ENCODE assay signal across 21 cellular contexts in the genomic region with DNA sequence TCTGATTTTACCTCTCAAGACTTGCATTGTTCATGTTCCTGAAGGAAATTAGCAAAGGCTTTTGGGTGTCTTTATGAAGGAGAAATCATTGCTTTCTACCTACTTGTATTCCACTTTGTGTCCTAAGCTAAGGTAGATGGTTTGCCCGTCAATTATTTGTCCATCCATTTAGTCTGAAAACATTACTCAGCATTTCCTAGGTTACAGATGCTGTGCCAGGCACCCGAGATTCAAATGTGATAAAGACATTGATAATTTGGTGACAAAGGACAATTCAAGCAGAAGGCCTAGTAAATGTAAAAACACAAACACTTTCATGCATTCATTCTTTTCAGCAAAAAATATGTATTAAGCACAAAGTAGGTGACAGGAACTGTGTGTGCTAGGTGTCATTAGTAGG.
DNase-seq lines count a peak whose midpoint lies in the region; ATAC-seq, FAIRE-seq and TF ChIP-seq lines count a peak whose summit lies in the region.
"Had no signal": no experiment of that assay in that cellular context is flagged by ENCODE, and none has a peak within 500 bp of the region (broad histone marks: within the 10 kb centered on the region; RNA-seq: fewer than 3 reads in every experiment).

No MANE protein-coding gene starts in this region.

- no peak overlapping the region for H3K14ac ChIP-seq in H1 (ENCODE audit: insufficient read length)

- H3K23me2 ChIP-seq in H1 (ENCODE audit: low read depth, low read length) = no peaks in the 10 kb centered on the region

- intact Hi-C loops in HepG2 (cut with micrococcal nuclease; ENCODE audit: unreplicated experiment) (no loop called here), right lobe of liver (cut with DNase I) (no loop called here), PC-3 (cut with micrococcal nuclease) (no loop called here), left lung (cut with DNase I) (no loop called here)

- TF ChIP-seq CTCF in HepG2 (CRISPR knock-in tag; IDR thresholded peaks at IDR 0.05) (no peak), right lobe of liver (IDR thresholded peaks at IDR 0.05) (no peak), PC-3 (conservative IDR thresholded peaks at IDR 0.05; ENCODE audit: low read depth, low read length) (no peak), H1 (IDR thresholded peaks at IDR 0.05; ENCODE audit: control extremely low read depth in 1 of 3, insufficient read depth in 1 of 3, low read depth in 1 of 3, low read length in 3 of 3) (no peak), left lung (IDR thresholded peaks at IDR 0.05) (no peak)

- H4K20me1 ChIP-seq in HepG2 (ENCODE audit: insufficient read depth, low read length) = no peaks in the 10 kb centered on the region
- H4K20me1 ChIP-seq in PC-3 (ENCODE audit: low read length) = no peaks in the 10 kb centered on the region
- no peaks in the 10 kb centered on the region for H4K20me1 ChIP-seq in H1 (replicated peaks in 1 of 2; ENCODE audit: control insufficient read depth in 1 of 2, insufficient read depth in 2 of 2, low read length in 2 of 2)

- H3K9me2 ChIP-seq in PC-3 (replicated peaks; ENCODE audit: low read length) = no peaks in the 10 kb centered on the region

- H2AFZ ChIP-seq in HepG2 (ENCODE audit: low read length) = no peak overlapping the region
- H2AFZ ChIP-seq in PC-3 (ENCODE audit: low read length) = no peak overlapping the region
- no peak overlapping the region for H2AFZ ChIP-seq in H1 (ENCODE audit: low read length)

- no TSS peak for BruUV-seq in HepG2 (replicated peaks; lab: Mats Ljungman, UMichigan)
- BruUV-seq in PC-3 (replicated peaks; lab: Mats Ljungman, UMichigan) = no TSS peak

- H2BK12ac ChIP-seq in H1 (ENCODE audit: low read depth, low read length) = no peak overlapping the region

- TF ChIP-seq POLR2A in HepG2 (IDR thresholded peaks at IDR 0.05; ENCODE audit: insufficient read depth in 1 of 2, low read depth in 2 of 2, low read length in 2 of 2) = no peak
- no peak for TF ChIP-seq POLR2A in right lobe of liver (IDR thresholded peaks at IDR 0.05)
- TF ChIP-seq POLR2A in H1 (IDR thresholded peaks at IDR 0.05; ENCODE audit: control extremely low read depth in 1 of 2, low read depth in 2 of 2, low read length in 2 of 2) = no peak

- DNase-seq in HepG2 (ENCODE audit: low spot score) = no peak
- DNase-seq in right lobe of liver = no peak
- no peak for DNase-seq in PC-3
- DNase-seq in H1 (ENCODE audit: low read depth in 1 of 2, low spot score in 2 of 2) = no peak
- no peak for DNase-seq in left lung
- DNase-seq in KBM-7 = no peak
- DNase-seq: C1 segment of cervical spinal cord; CD4-positive, alpha-beta memory T cell; COR-L47; KG1; MM.1S; NCI-H2029 treated with DMSO at 0.1 percent for 48 hours; NCI-H2227 treated with DMSO at 0.1 percent for 48 hours; NCI-H526 treated with DMSO at 0.1 percent for 48 hours; Right ventricle myocardium superior; RPMI8226 had no signal

- no peak overlapping the region for H2BK5ac ChIP-seq in H1 (ENCODE audit: low read depth, low read length)

- H3K4me3 ChIP-seq in HepG2 (replicated peaks in 1 of 3; ENCODE audit: insufficient read depth in 1 of 3, low read depth in 2 of 3, low read length in 3 of 3) (no peak overlapping the region), right lobe of liver (no peak overlapping the region), PC-3 (ENCODE audit: low read length) (no peak overlapping the region), H1 (ENCODE audit: extremely low read depth in 1 of 4, insufficient read depth in 2 of 4, low read depth in 3 of 4, low read length in 4 of 4) (no peak overlapping the region), left lung (no peak overlapping the region)
- H3K4me3 ChIP-seq: SJSA1 had no signal

- no peak overlapping the region for H4K8ac ChIP-seq in H1 (ENCODE audit: extremely low read depth, insufficient read depth, low read length)

- in situ Hi-C loops in HepG2 (cut with HindIII; ENCODE audit: extremely low pct_ligation_motif_present, low pct_unique_long_range_greater_than_20kb) (no loop called here), KBM-7 (cut with MboI; ENCODE audit: low pct_unique_long_range_greater_than_20kb, low sequenced_read_pairs) (no loop called here)

- TF ChIP-seq EP300 in HepG2 (IDR thresholded peaks at IDR 0.05; ENCODE audit: low read depth in 2 of 2, low read length in 2 of 2) = no peak
- no peak for TF ChIP-seq EP300 in HepG2 (CRISPR knock-in tag; IDR thresholded peaks at IDR 0.05; ENCODE audit: borderline replicate concordance)
- no peak for TF ChIP-seq EP300 in H1 (IDR thresholded peaks at IDR 0.05; ENCODE audit: borderline replicate concordance in 1 of 2, low read depth in 2 of 2, low read length in 2 of 2)

- FAIRE-seq in HepG2 (lab: Jason Lieb, UNC) = no peak
- no peak for FAIRE-seq in H1 (lab: Jason Lieb, UNC)
- FAIRE-seq: A204.1, G401.6 had no signal

- H3K27ac ChIP-seq in HepG2 (ENCODE audit: extremely low read length, insufficient read depth, low read length) (no peak overlapping the region), right lobe of liver (no peak overlapping the region), PC-3 (ENCODE audit: low read length) (no peak overlapping the region), H1 (ENCODE audit: low read depth, low read length) (no peak overlapping the region), left lung (no peak overlapping the region)
- H3K27ac ChIP-seq: SJSA1 had no signal

- H3K79me1 ChIP-seq in H1 (ENCODE audit: low read depth, low read length) = no peaks in the 10 kb centered on the region

- POLR2A ChIA-PET in HepG2 (lab: Yijun Ruan, JAX) (no interaction called here), PC-3 (lab: Charles Lee; ENCODE audit: unreplicated experiment) (no interaction called here), H1 (lab: Charles Lee; ENCODE audit: partially characterized antibody) (no interaction called here)

- H2BK20ac ChIP-seq in H1 (ENCODE audit: low read length) = no peak overlapping the region

- H3K9ac ChIP-seq in HepG2 (ENCODE audit: insufficient read depth, low read depth, low read length) (no peak overlapping the region), PC-3 (ENCODE audit: low read length) (no peak overlapping the region), H1 (replicated peaks in 1 of 4; ENCODE audit: extremely low read depth in 1 of 4, low read depth in 3 of 4, low read length in 3 of 4) (no peak overlapping the region)

- CTCF ChIA-PET in HepG2 (lab: Yijun Ruan, JAX; ENCODE audit: low intra/inter-chr PET ratio, low total read pairs) (no interaction called here), PC-3 (lab: Charles Lee) (no interaction called here), H1 (lab: Charles Lee; ENCODE audit: partially characterized antibody) (no interaction called here)

- no peaks in the 10 kb centered on the region for H3K36me3 ChIP-seq in HepG2 (replicated peaks in 1 of 2; ENCODE audit: control insufficient read depth in 1 of 2, insufficient read depth in 2 of 2, low read length in 2 of 2)
- no peaks in the 10 kb centered on the region for H3K36me3 ChIP-seq in right lobe of liver
- no peaks in the 10 kb centered on the region for H3K36me3 ChIP-seq in PC-3 (ENCODE audit: low read depth, low read length)
- H3K36me3 ChIP-seq in H1 (ENCODE audit: control insufficient read depth in 2 of 4, insufficient read depth in 4 of 4, low read length in 3 of 4) = no peaks in the 10 kb centered on the region
- H3K36me3 ChIP-seq in left lung = no peaks in the 10 kb centered on the region
- H3K36me3 ChIP-seq: SJSA1 had no signal

- TF ChIP-seq RAD21 in HepG2 (CRISPR knock-in tag; IDR thresholded peaks at IDR 0.05) (no peak), H1 (IDR thresholded peaks at IDR 0.05 in 1 of 2, conservative IDR thresholded peaks at IDR 0.05 in 1 of 2; ENCODE audit: low read depth in 2 of 2, low read length in 2 of 2) (no peak)

- no peak overlapping the region for H3K18ac ChIP-seq in H1 (ENCODE audit: extremely low read depth, low read length)

- H3K9me3 ChIP-seq in HepG2 (ENCODE audit: low read length) (no peaks in the 10 kb centered on the region), right lobe of liver (no peaks in the 10 kb centered on the region), PC-3 (ENCODE audit: low read length) (no peaks in the 10 kb centered on the region), H1 (ENCODE audit: insufficient read depth in 2 of 2, low read depth in 1 of 2, low read length in 1 of 2) (no peaks in the 10 kb centered on the region), left lung (no peaks in the 10 kb centered on the region)
- H3K9me3 ChIP-seq: SJSA1 had no signal

- 95% methylated on average over 2 of the region's 2 CpGs for WGBS in HepG2 (ENCODE audit: low lambda C conversion rate)
- 55% methylated on average over 2 of the region's 2 CpGs for WGBS in right lobe of liver (ENCODE audit: insufficient coverage, low coverage, low lambda C conversion rate, missing lambda C conversion rate)
- WGBS in H1 (ENCODE audit: extremely low coverage in 1 of 2, insufficient coverage in 1 of 2, insufficient read length in 1 of 2, insufficient replicate concordance in 2 of 2, low coverage in 1 of 2, low lambda C conversion rate in 2 of 2, missing lambda C conversion rate in 1 of 2), 2 experiments = 83% methylated on average over 2 of the region's 2 CpGs; no CpG with 5 or more reads in 1 of the 2 experiments

- no peak overlapping the region for H3K56ac ChIP-seq in H1 (replicated peaks; ENCODE audit: insufficient read length, low read depth, low read length)

- no peak overlapping the region for H2BK120ac ChIP-seq in H1 (replicated peaks; ENCODE audit: low read depth, low read length)

- no peaks in the 10 kb centered on the region for H3K27me3 ChIP-seq in HepG2 (ENCODE audit: control insufficient read depth in 1 of 2, insufficient read depth in 2 of 2, low read length in 2 of 2)
- no peaks in the 10 kb centered on the region for H3K27me3 ChIP-seq in right lobe of liver
- no peaks in the 10 kb centered on the region for H3K27me3 ChIP-seq in PC-3 (ENCODE audit: low read length)
- H3K27me3 ChIP-seq in H1 (replicated peaks in 1 of 4; ENCODE audit: control insufficient read depth in 3 of 4, extremely low read depth in 1 of 4, insufficient read depth in 3 of 4, low read length in 3 of 4) = no peaks in the 10 kb centered on the region
- no peaks in the 10 kb centered on the region for H3K27me3 ChIP-seq in left lung
- H3K27me3 ChIP-seq: SJSA1 had no signal

- H3K4ac ChIP-seq in H1 (replicated peaks; ENCODE audit: insufficient read length, low read depth, low read length) = no peak overlapping the region

- H3K4me1 ChIP-seq in HepG2 (ENCODE audit: insufficient read depth, low read length) = no peaks in the 10 kb centered on the region
- no peaks in the 10 kb centered on the region for H3K4me1 ChIP-seq in right lobe of liver
- H3K4me1 ChIP-seq in PC-3 (ENCODE audit: insufficient read depth, low read length) = peaks cover 17% of the 10 kb centered on the region
- H3K4me1 ChIP-seq in H1 (replicated peaks in 1 of 4; ENCODE audit: control insufficient read depth in 3 of 4, insufficient read depth in 4 of 4, low read length in 3 of 4) = peaks cover 2 to 8% (median 6%) of the 10 kb centered on the region in 4 experiments
- H3K4me1 ChIP-seq in left lung = no peaks in the 10 kb centered on the region

- H3K79me2 ChIP-seq in HepG2 (ENCODE audit: insufficient read depth, low read length) (no peaks in the 10 kb centered on the region), PC-3 (ENCODE audit: low read length) (no peaks in the 10 kb centered on the region), H1 (ENCODE audit: control insufficient read depth in 1 of 2, insufficient read depth in 2 of 2, low read length in 2 of 2) (no peaks in the 10 kb centered on the region)

- no peak overlapping the region for H2AK5ac ChIP-seq in H1 (ENCODE audit: low read depth, low read length)

- no peak overlapping the region for H3K23ac ChIP-seq in H1 (ENCODE audit: insufficient read length)

- H3F3A ChIP-seq in PC-3 (ENCODE audit: low read length, unreplicated experiment) = no peaks in the 10 kb centered on the region

- H3K4me2 ChIP-seq in HepG2 (ENCODE audit: low read depth, low read length) = no peak overlapping the region
- peak overlapping the region; percentile 33 for H3K4me2 ChIP-seq in PC-3 (ENCODE audit: low read length)
- no peak overlapping the region for H3K4me2 ChIP-seq in H1 (ENCODE audit: insufficient read depth in 1 of 2, low read depth in 2 of 2, low read length in 2 of 2)

- ATAC-seq in HepG2 (no peak), right lobe of liver (no peak), PC-3 (no peak), GM19455 (IDR thresholded peaks at IDR 0.05; ENCODE audit: unreplicated experiment) (no peak), left lung (no peak)
- ATAC-seq: HCT116 had no signal

- H4K5ac ChIP-seq in H1 (ENCODE audit: insufficient read length, low read depth, low read length) = no peak overlapping the region

- H4K91ac ChIP-seq in H1 (replicated peaks; ENCODE audit: insufficient read length, low read length) = no peak overlapping the region

- no peak overlapping the region for H2BK15ac ChIP-seq in H1 (ENCODE audit: low read length)
